In the genomic region with DNA sequence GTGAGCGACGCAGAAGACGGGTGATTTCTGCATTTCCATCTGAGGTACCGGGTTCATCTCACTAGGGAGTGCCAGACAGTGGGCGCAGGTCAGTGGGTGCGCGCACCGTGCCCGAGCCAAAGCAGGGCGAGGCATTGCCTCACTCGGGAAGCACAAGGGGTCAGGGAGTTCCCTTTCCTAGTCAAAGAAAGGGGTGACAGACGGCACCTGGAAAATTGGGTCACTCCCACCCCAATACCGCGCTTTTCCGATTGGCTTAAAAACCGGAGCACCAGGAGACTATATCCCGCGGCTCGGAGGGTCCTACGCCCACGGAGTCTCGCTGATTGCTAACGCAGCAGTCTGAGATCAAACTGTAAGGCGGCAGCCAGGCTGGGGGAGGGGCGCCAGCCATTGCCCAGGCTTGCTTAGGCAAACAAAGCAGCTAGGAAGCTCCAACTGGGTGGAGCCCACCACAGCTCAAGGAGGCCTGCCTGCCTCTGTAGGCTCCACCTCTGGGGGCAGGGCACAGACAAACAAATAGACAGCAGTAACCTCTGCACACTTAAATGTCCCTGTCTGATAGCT, we compare ENCODE assay signal across 8 cellular contexts. TPM values are rescaled to one million over a fixed set of nuclear protein-coding genes. Genes with fewer than 3 reads are reported as not detected.
DNase-seq lines count a peak whose midpoint lies in the region; ATAC-seq, FAIRE-seq and TF ChIP-seq lines count a peak whose summit lies in the region.
"Not testable (repeated sequence)": the region's sequence is repeated elsewhere in the genome, so short reads cannot be mapped to it uniquely, and the experiment has no call there.

No MANE protein-coding gene starts in this region.

- intact Hi-C loops in right lobe of liver (cut with DNase I); tibial artery (cut with DNase I; ENCODE audit: low total_unique reads): not testable (repeated sequence)

- FAIRE-seq in small intestine (lab: Jason Lieb, UNC): not testable (repeated sequence)

- peak in 3 of 4 donors; percentile 39 to 60 (median 56) for ATAC-seq in right lobe of liver

- peak overlapping the region; percentile 73 to 93 (median 82) for H3K27ac ChIP-seq in right lobe of liver
- H3K27ac ChIP-seq in small intestine (ENCODE audit: low read depth in 1 of 2, low read length in 1 of 2): peak overlapping the region; percentile 66 to 80
- peak overlapping the region; percentile 65 to 68 for H3K27ac ChIP-seq in tibial artery

- peaks cover 0 to 23% (median 0%) of the 10 kb centered on the region in 4 donors for H3K4me1 ChIP-seq in right lobe of liver
- H3K4me1 ChIP-seq in small intestine (ENCODE audit: control insufficient read depth in 2 of 2, insufficient read depth in 1 of 2, low read depth in 1 of 2, low read length in 1 of 2); tibial artery: not testable (repeated sequence)

- H3K9me3 ChIP-seq in right lobe of liver; small intestine (ENCODE audit: control insufficient read depth, low read depth); tibial artery: not testable (repeated sequence)

- not testable (repeated sequence) for TF ChIP-seq CTCF in epithelial cell of esophagus (IDR thresholded peaks at IDR 0.05; ENCODE audit: insufficient read depth, low read depth, low read length, missing control alignments); tibial artery (IDR thresholded peaks at IDR 0.05)
- peak in 1 of 4 donors; percentile 6 for TF ChIP-seq CTCF in right lobe of liver (IDR thresholded peaks at IDR 0.05)

- peak overlapping the region; percentile 50 for H3K4me3 ChIP-seq in epithelial cell of esophagus (ENCODE audit: low read length)
- peak overlapping the region; percentile 48 to 57 (median 54) for H3K4me3 ChIP-seq in right lobe of liver
- H3K4me3 ChIP-seq in small intestine (ENCODE audit: low read depth in 1 of 2, low read length in 2 of 2): peak overlapping the region in 1 of 2 donors; percentile 50
- peak overlapping the region; percentile 58 to 73 for H3K4me3 ChIP-seq in tibial artery

- not testable (repeated sequence) for H3K27me3 ChIP-seq in right lobe of liver; small intestine (ENCODE audit: control insufficient read depth in 2 of 2, insufficient read depth in 2 of 2, low read length in 2 of 2); tibial artery

- H3K36me3 ChIP-seq in right lobe of liver; small intestine (ENCODE audit: control insufficient read depth in 2 of 2, insufficient read depth in 2 of 2, low read length in 2 of 2); tibial artery: not testable (repeated sequence)

- peak; percentile 45 for TF ChIP-seq POLR2A in right lobe of liver (IDR thresholded peaks at IDR 0.05)

- WGBS in right lobe of liver (ENCODE audit: insufficient coverage, low coverage, low lambda C conversion rate, missing lambda C conversion rate): 0% methylated on average over 3 of the region's 25 CpGs
- 4 to 15% (median 6%) methylated on average over 24 to 25 of the region's 25 CpGs for WGBS in small intestine, 3 donors

- peak; percentile 56 for DNase-seq in GDM1 (lab: John Stamatoyannopoulos, UW)
- peak; percentile 25 to 34 for DNase-seq in NCI-H187 (lab: John Stamatoyannopoulos, UW)
- DNase-seq in T-helper 2 cell: peak; percentile 26 to 83 (median 66)
- peak; percentile 42 for DNase-seq in activated gamma-delta T cell (lab: John Stamatoyannopoulos, UW)
- DNase-seq in epithelial cell of esophagus (ENCODE audit: low read depth): peak; percentile 84
- DNase-seq in right lobe of liver: peak; percentile 90 to 94 (median 92)
- DNase-seq in small intestine: peak; percentile 61
- DNase-seq in tibial artery: peak; percentile 75 to 78

RNA-seq across cellular contexts. Expression of a gene that starts 23.9 kb away (rescaled TPM):
- total RNA-seq in right lobe of liver: 10 to 100 TPM; 19.0 to 34.0 (median 27.9) TPM
- polyA plus RNA-seq in small intestine: 10 to 100 TPM in 1 of 3 donors, 1 to 10 TPM in 2; 6.0 to 10.1 (median 7.0) TPM

RNA-seq across cellular contexts. Expression of a gene that starts 31.7 kb away (rescaled TPM):
- total RNA-seq in right lobe of liver: 10 to 100 TPM in 4 of 6 experiments, 1 to 10 TPM in 2; 7.9 to 32.6 (median 20.4) TPM
- polyA plus RNA-seq in small intestine: 1 to 10 TPM; 5.9 to 7.4 (median 6.7) TPM

Comparison
In these comparisons a context has a peak if more than half of its experiments do, and no peak if none do; other contexts are left out.
1. DNase-seq: peak in every context shown above with its lines; median percentile 92 in right lobe of liver; 84 in epithelial cell of esophagus; 76 in tibial artery; 66 in T-helper 2 cell; 61 in small intestine; 56 in GDM1; 42 in activated gamma-delta T cell; 30 in NCI-H187.